9 cellular contexts compared by ENCODE assay signal in genomic region chr3:13069495-13069894, GRCh38. TPM values are rescaled to one million over a fixed set of nuclear protein-coding genes. Genes with fewer than 3 reads are reported as not detected.
DNase-seq lines count a peak whose midpoint lies in the region; ATAC-seq, FAIRE-seq and TF ChIP-seq lines count a peak whose summit lies in the region.
"Had no signal": no experiment of that assay in that cellular context is flagged by ENCODE, and none has a peak within 500 bp of the region (broad histone marks: within the 10 kb centered on the region; RNA-seq: fewer than 3 reads in every experiment).

No MANE protein-coding gene starts in this region.

- H3K27ac Mint-ChIP-seq in naive thymus-derived CD4-positive, alpha-beta T cell, result peak overlapping the region; percentile 70 to 93 (median 77)

- H3K4me3 Mint-ChIP-seq in naive thymus-derived CD4-positive, alpha-beta T cell, result peak overlapping the region; percentile 42 to 78 (median 65)

- H3K27ac ChIP-seq in naive thymus-derived CD4-positive, alpha-beta T cell (ENCODE audit: low read depth, low read length), result no peak overlapping the region
- no peak overlapping the region for H3K27ac ChIP-seq in stomach
- no peak overlapping the region for H3K27ac ChIP-seq in pancreas

- intact Hi-C loops in naive thymus-derived CD4-positive, alpha-beta T cell (cut with micrococcal nuclease), result loop anchor here (1.0 to 2.0 kb wide), 3 partner anchors 53 to 75 kb away; no protein-coding TSS in a partner anchor
- intact Hi-C loops in stomach (cut with DNase I; ENCODE audit: low total_unique reads), result no loop called here
- intact Hi-C loops in pancreas (cut with DNase I), result no loop called here

- FAIRE-seq in GM18507 (lab: Jason Lieb, UNC) (peak; percentile 94), pancreas (lab: Jason Lieb, UNC) (no peak)

- WGBS in stomach, 5 donors, result 68 to 89% (median 75%) methylated on average over 3 to 4 of the region's 4 CpGs
- 89 to 90% methylated on average over 4 of the region's 4 CpGs for WGBS in pancreas, 2 donors

- peaks cover 0 to 5% (median 0%) of the 10 kb centered on the region in 5 donors for H3K36me3 Mint-ChIP-seq in naive thymus-derived CD4-positive, alpha-beta T cell

- H3K36me3 ChIP-seq in naive thymus-derived CD4-positive, alpha-beta T cell (ENCODE audit: control insufficient read depth in 2 of 3, insufficient read depth in 3 of 3, low read length in 3 of 3), result no peaks in the 10 kb centered on the region
- H3K36me3 ChIP-seq in stomach, result no peaks in the 10 kb centered on the region
- no peaks in the 10 kb centered on the region for H3K36me3 ChIP-seq in pancreas

- H3K4me1 Mint-ChIP-seq in naive thymus-derived CD4-positive, alpha-beta T cell, result peaks cover 20 to 73% (median 43%) of the 10 kb centered on the region in 7 donors

- H3K4me3 ChIP-seq in naive thymus-derived CD4-positive, alpha-beta T cell (ENCODE audit: low read length), result peak overlapping the region; percentile 37
- no peak overlapping the region for H3K4me3 ChIP-seq in stomach
- no peak overlapping the region for H3K4me3 ChIP-seq in pancreas
- H3K4me3 ChIP-seq: skin epidermis had no signal

- TF ChIP-seq EP300 in stomach (IDR thresholded peaks at IDR 0.05), result no peak

- TF ChIP-seq POLR2A in stomach (IDR thresholded peaks at IDR 0.05), result no peak

- CTCF ChIA-PET in naive thymus-derived CD4-positive, alpha-beta T cell (lab: Charles Lee), result interaction anchor here (0.6 to 1.7 kb wide), 2 partner anchors 22 to 30 kb away, joined by 3 to 4 read pairs; no protein-coding TSS in a partner anchor

- ATAC-seq in HG02642 (IDR thresholded peaks at IDR 0.05; ENCODE audit: poor library complexity, unreplicated experiment) (peak; percentile 50), pancreas (no peak)
- ATAC-seq in naive thymus-derived CD4-positive, alpha-beta T cell, result peak; percentile 78

- peaks cover 0 to 3% of the 10 kb centered on the region in 2 donors for H3K27me3 ChIP-seq in naive thymus-derived CD4-positive, alpha-beta T cell (ENCODE audit: control insufficient read depth in 2 of 2, insufficient read depth in 2 of 2, low read length in 2 of 2)
- H3K27me3 ChIP-seq in stomach, result peaks cover 0 to 33% (median 21%) of the 10 kb centered on the region in 3 donors
- no peaks in the 10 kb centered on the region for H3K27me3 ChIP-seq in pancreas

- DNase-seq in GM18507 (ENCODE audit: extremely low spot score, insufficient read length, low read depth), result no peak
- DNase-seq in T-helper 2 cell, result peak in 3 of 5 experiments; percentile 14 to 92 (median 52)
- DNase-seq in naive thymus-derived CD4-positive, alpha-beta T cell, result peak in 7 of 9 donors; percentile 19 to 58 (median 49)
- DNase-seq in NCI-H1694 treated with DMSO at 0.1 percent for 48 hours (lab: John Stamatoyannopoulos, UW), result no peak
- no peak for DNase-seq in NCI-H1105 (lab: John Stamatoyannopoulos, UW)
- DNase-seq in stomach, result no peak
- DNase-seq in pancreas, result no peak

- POLR2A ChIA-PET in naive thymus-derived CD4-positive, alpha-beta T cell (lab: Charles Lee), result interaction anchor here (1.1 kb wide), 1 partner anchor 57 kb away, joined by 3 read pairs; no protein-coding TSS in a partner anchor

- no peaks in the 10 kb centered on the region for H3K9me3 ChIP-seq in naive thymus-derived CD4-positive, alpha-beta T cell (ENCODE audit: control insufficient read depth in 2 of 3, low read length in 3 of 3)
- H3K9me3 ChIP-seq in stomach (no peaks in the 10 kb centered on the region), pancreas (no peaks in the 10 kb centered on the region)

- H3K27me3 Mint-ChIP-seq in naive thymus-derived CD4-positive, alpha-beta T cell, result peaks cover 4 to 12% (median 12%) of the 10 kb centered on the region in 5 donors

- H3K9me3 Mint-ChIP-seq in naive thymus-derived CD4-positive, alpha-beta T cell, result peaks cover 0 to 3% (median 0%) of the 10 kb centered on the region in 11 donors

- TF ChIP-seq CTCF in stomach (IDR thresholded peaks at IDR 0.05) (no peak), pancreas (IDR thresholded peaks at IDR 0.05) (no peak)

- H3K4me1 ChIP-seq in naive thymus-derived CD4-positive, alpha-beta T cell (ENCODE audit: control insufficient read depth in 2 of 2, insufficient read depth in 2 of 2, low read length in 2 of 2), result peaks cover 30% of the 10 kb centered on the region in 2 donors
- peaks cover 0 to 21% (median 16%) of the 10 kb centered on the region in 4 donors for H3K4me1 ChIP-seq in stomach
- no peaks in the 10 kb centered on the region for H3K4me1 ChIP-seq in pancreas

RNA-seq across cellular contexts. Expression of gene IQSEC1, which starts 3.7 kb away (rescaled TPM):
- total RNA-seq in naive thymus-derived CD4-positive, alpha-beta T cell, result 100 to 1,000 TPM in 1 of 5 experiments, 10 to 100 TPM in 4; 51.8 to 163 (median 79.5) TPM
- polyA plus RNA-seq in naive thymus-derived CD4-positive, alpha-beta T cell, result 10 to 100 TPM; 21.1 to 38.8 TPM
- 10 to 100 TPM; 18.1 to 46.9 (median 30.7) TPM for total RNA-seq in stomach
- polyA plus RNA-seq in stomach, result 10 to 100 TPM in 1 of 3 donors, 1 to 10 TPM in 2; 6.7 to 10.4 (median 9.5) TPM
- total RNA-seq in pancreas, result 10 to 100 TPM; 20.5 to 27.9 (median 23.9) TPM
- polyA plus RNA-seq in pancreas, result 10 to 100 TPM; 15.0 to 15.9 TPM

Comparison
In these comparisons a context has a peak if more than half of its experiments do, and no peak if none do; other contexts are left out.
1. DNase-seq: peak in T-helper 2 cell (3 of 5) and naive thymus-derived CD4-positive, alpha-beta T cell (7 of 9); none in GM18507 (single experiment), NCI-H1694 treated with DMSO at 0.1 percent for 48 hours (single experiment), NCI-H1105 (single experiment), stomach (single experiment) and pancreas (0 of 6).
2. ATAC-seq: peak in HG02642 (single experiment) and naive thymus-derived CD4-positive, alpha-beta T cell (single experiment); none in pancreas (0 of 4).
3. intact Hi-C loops: an anchor here in naive thymus-derived CD4-positive, alpha-beta T cell (1.0 to 2.0 kb wide); none called in stomach and pancreas.